Comparison of ENCODE assay signal across 14 cellular contexts in genomic region chr10:70579234-70580002, GRCh38. TPM values are rescaled to one million over a fixed set of nuclear protein-coding genes. Genes with fewer than 3 reads are reported as not detected.
DNase-seq lines count a peak whose midpoint lies in the region; ATAC-seq, FAIRE-seq and TF ChIP-seq lines count a peak whose summit lies in the region.
"Had no signal": no experiment of that assay in that cellular context is flagged by ENCODE, and none has a peak within 500 bp of the region (broad histone marks: within the 10 kb centered on the region; RNA-seq: fewer than 3 reads in every experiment).

No MANE protein-coding gene starts in this region.

- H3K4me1 ChIP-seq in BLaER1 (peaks cover 42% of the 10 kb centered on the region), kidney (ENCODE audit: control insufficient read depth in 1 of 2, insufficient read depth in 1 of 2, low read depth in 1 of 2, low read length in 2 of 2) (peaks cover 0 to 5% of the 10 kb centered on the region in 2 donors)

- POLR2A ChIA-PET in T-cell (lab: Charles Lee), result no interaction called here

- no peak for TF ChIP-seq CTCF in kidney (IDR thresholded peaks at IDR 0.05; ENCODE audit: borderline replicate concordance, extremely low read depth, insufficient read depth)

- H3K4me2 ChIP-seq in BLaER1, result 0 out of 2 replicates have a peak overlapping the region, but pooled peaks have one; percentile 6

- peak overlapping the region; percentile 2 to 65 (median 14) for H3K4me3 Mint-ChIP-seq in T-cell

- no peaks in the 10 kb centered on the region for H3K9me3 Mint-ChIP-seq in T-cell

- ATAC-seq in T-cell (replicated peaks in 1 of 4), result no peak

- CTCF ChIA-PET in T-cell (lab: Charles Lee), result interaction anchor here (0.5 to 1.0 kb wide), 3 partner anchors 20 to 178 kb away, joined by 3 to 4 read pairs (median 4); no protein-coding TSS in a partner anchor

- no peaks in the 10 kb centered on the region for H3K27me3 Mint-ChIP-seq in T-cell

- H3K36me3 ChIP-seq in BLaER1, result no peaks in the 10 kb centered on the region
- H3K36me3 ChIP-seq in kidney (ENCODE audit: control insufficient read depth in 1 of 2, insufficient read depth in 2 of 2, low read length in 2 of 2), result no peaks in the 10 kb centered on the region
- H3K36me3 ChIP-seq: heart left ventricle, SJCRH30 had no signal

- DNase-seq in GM19238 (ENCODE audit: insufficient read length, low spot score) (peak; percentile 34), T-cell (no peak), kidney (peak; percentile 14), NCI-H510A treated with DMSO at 0.1 percent for 48 hours (lab: John Stamatoyannopoulos, UW) (no peak), head of caudate nucleus (no peak), NCI-H187 treated with DMSO at 0.1 percent for 48 hours (lab: John Stamatoyannopoulos, UW) (no peak), NCI-H526 treated with DMSO at 0.1 percent for 48 hours (lab: John Stamatoyannopoulos, UW) (no peak)
- DNase-seq: dorsolateral prefrontal cortex, GM23248, heart left ventricle, NCI-H2029 had no signal

- no peaks in the 10 kb centered on the region for H3K9me3 ChIP-seq in BLaER1
- H3K9me3 ChIP-seq in kidney (ENCODE audit: control insufficient read depth in 1 of 2, low read length in 2 of 2), result no peaks in the 10 kb centered on the region
- H3K9me3 ChIP-seq: heart left ventricle, SJCRH30 had no signal

- intact Hi-C loops in kidney (cut with DNase I), result no loop called here
- intact Hi-C loops in head of caudate nucleus (cut with DNase I), result no loop called here

- H3K27me3 ChIP-seq in BLaER1, result no peaks in the 10 kb centered on the region
- H3K27me3 ChIP-seq: dorsolateral prefrontal cortex, heart left ventricle, SJCRH30 had no signal

- H3K9ac ChIP-seq in BLaER1, result no peak overlapping the region
- no peak overlapping the region for H3K9ac ChIP-seq in kidney (ENCODE audit: low read length in 2 of 2)
- H3K9ac ChIP-seq: GM23248 had no signal

- H3K27ac Mint-ChIP-seq in T-cell, result peak overlapping the region; percentile 74 to 79

- H3K36me3 Mint-ChIP-seq in T-cell, result no peaks in the 10 kb centered on the region

- H3K4me3 ChIP-seq in BLaER1 (no peak overlapping the region), kidney (ENCODE audit: low read length in 2 of 2) (no peak overlapping the region)
- H3K4me3 ChIP-seq: dorsolateral prefrontal cortex, GM23248, heart left ventricle, SJCRH30, skin epidermis had no signal

- H3K4me1 Mint-ChIP-seq in T-cell, result peaks cover 44 to 51% (median 51%) of the 10 kb centered on the region in 3 donors

- H3K27ac ChIP-seq in BLaER1 (no peak overlapping the region), kidney (ENCODE audit: low read depth in 2 of 2, low read length in 2 of 2) (no peak overlapping the region)
- H3K27ac ChIP-seq: dorsolateral prefrontal cortex, GM23248 had no signal

- H4K20me1 ChIP-seq in BLaER1, result no peaks in the 10 kb centered on the region

- FAIRE-seq in kidney (lab: Jason Lieb, UNC), result no peak

RNA-seq across cellular contexts. Expression of gene PRF1, which starts 23.1 kb away (rescaled TPM):
- total RNA-seq in T-cell (100 to 1,000 TPM in 1 of 5 donors, 10 to 100 TPM in 4; 32.6 to 146 (median 63.0) TPM), kidney (8.8 TPM)
- polyA plus RNA-seq in kidney (ENCODE audit: insufficient read depth, low read depth, low replicate concordance), result 1.4 TPM
- total RNA-seq: GM23248, SJCRH30 had no signal
- polyA plus RNA-seq: GM23248 had no signal

Comparison
In these comparisons a context has a peak if more than half of its experiments do, and no peak if none do; other contexts are left out.
1. DNase-seq: peak in GM19238 (single experiment) and kidney (single experiment); none in T-cell (0 of 34), NCI-H510A treated with DMSO at 0.1 percent for 48 hours (single experiment), head of caudate nucleus (0 of 42), NCI-H187 treated with DMSO at 0.1 percent for 48 hours (single experiment) and NCI-H526 treated with DMSO at 0.1 percent for 48 hours (single experiment).